In genomic region chr2:43594875-43595274, GRCh38 we compare ENCODE assay signal across 8 cellular contexts. TPM values are rescaled to one million over a fixed set of nuclear protein-coding genes. Genes with fewer than 3 reads are reported as not detected.
DNase-seq lines count a peak whose midpoint lies in the region; ATAC-seq, FAIRE-seq and TF ChIP-seq lines count a peak whose summit lies in the region.

No MANE protein-coding gene starts in this region.

- no peak for TF ChIP-seq CTCF in H9 (conservative IDR thresholded peaks at IDR 0.05)
- TF ChIP-seq CTCF in VCaP (conservative IDR thresholded peaks at IDR 0.05), result no peak
- TF ChIP-seq CTCF in gastroesophageal sphincter (IDR thresholded peaks at IDR 0.05), result no peak
- no peak for TF ChIP-seq CTCF in pancreas (IDR thresholded peaks at IDR 0.05)
- TF ChIP-seq CTCF in adrenal gland (IDR thresholded peaks at IDR 0.05), result no peak

- peaks cover 11% of the 10 kb centered on the region for H3K27me3 Mint-ChIP-seq in H9 (ENCODE audit: low read depth)

- DNase-seq in H9 (no peak), pancreas (no peak), adrenal gland (no peak)
- no peak for DNase-seq in activated CD8-positive, alpha-beta memory T cell treated with anti-CD3 and anti-CD28 coated beads, Interleukin-2, amount 50 U/mL, for 4 hours

- no peak overlapping the region for H2BK12ac ChIP-seq in H9 (ENCODE audit: insufficient read length, low read depth, low read length)

- H2BK5ac ChIP-seq in H9 (ENCODE audit: insufficient read length, low read length), result no peak overlapping the region

- ATAC-seq in gastroesophageal sphincter (no peak), pancreas (no peak), HG03565 (IDR thresholded peaks at IDR 0.05; ENCODE audit: unreplicated experiment) (no peak)

- H2BK15ac ChIP-seq in H9 (ENCODE audit: low read depth, low read length), result no peak overlapping the region

- H2BK120ac ChIP-seq in H9 (ENCODE audit: low read depth, low read length, poor library complexity, severe bottlenecking), result no peak overlapping the region

- intact Hi-C loops in pancreas (cut with DNase I), result no loop called here
- intact Hi-C loops in adrenal gland (cut with DNase I), result no loop called here

- no peak overlapping the region for H3K23ac ChIP-seq in H9 (ENCODE audit: insufficient read length, low read depth, low read length)

- peaks cover 10 to 13% of the 10 kb centered on the region in 2 experiments for H3K4me1 Mint-ChIP-seq in H9

- H4K8ac ChIP-seq in H9 (replicated peaks; ENCODE audit: insufficient read length, low read depth, low read length), result no peak overlapping the region

- H3K4me1 ChIP-seq in H9 (ENCODE audit: insufficient read depth, low read length) (no peaks in the 10 kb centered on the region), gastroesophageal sphincter (peaks cover 4 to 31% (median 7%) of the 10 kb centered on the region in 3 donors), skeletal muscle tissue (ENCODE audit: control insufficient read depth in 3 of 3, insufficient read depth in 3 of 3, low read length in 3 of 3) (peaks cover 6 to 17% (median 14%) of the 10 kb centered on the region in 3 donors), pancreas (peaks cover 0 to 5% (median 4%) of the 10 kb centered on the region in 3 donors), adrenal gland (replicated peaks in 1 of 2) (peaks cover 7 to 9% of the 10 kb centered on the region in 2 donors)

- no peak overlapping the region for H4K5ac ChIP-seq in H9 (ENCODE audit: insufficient read length, low read depth, low read length)

- H3K9me3 ChIP-seq in H9 (ENCODE audit: control insufficient read depth, low read depth, low read length) (no peaks in the 10 kb centered on the region), gastroesophageal sphincter (no peaks in the 10 kb centered on the region), skeletal muscle tissue (ENCODE audit: control insufficient read depth in 3 of 3, low read length in 3 of 3) (no peaks in the 10 kb centered on the region), pancreas (no peaks in the 10 kb centered on the region), adrenal gland (replicated peaks in 1 of 3) (no peaks in the 10 kb centered on the region)

- peaks cover 9% of the 10 kb centered on the region for H3K23me2 ChIP-seq in H9 (ENCODE audit: insufficient read length, low read depth, low read length, poor library complexity, severe bottlenecking)

- H2BK20ac ChIP-seq in H9 (ENCODE audit: low read depth, low read length, poor library complexity, severe bottlenecking), result no peak overlapping the region

- no peaks in the 10 kb centered on the region for H3K79me1 ChIP-seq in H9 (ENCODE audit: insufficient read depth, low read depth, low read length, poor library complexity, severe bottlenecking)

- H3K9ac ChIP-seq in H9 (ENCODE audit: extremely low read depth, insufficient read length, low read length), result peak overlapping the region; percentile 11
- H3K9ac ChIP-seq in skeletal muscle tissue (ENCODE audit: low read depth in 1 of 3, low read length in 3 of 3), result peak overlapping the region; percentile 89 to 93 (median 89)

- no peak overlapping the region for H2AK5ac ChIP-seq in H9 (ENCODE audit: insufficient read length, low read length)

- H3K4me3 Mint-ChIP-seq in H9, result peak overlapping the region; percentile 97

- no peak overlapping the region for H4K91ac ChIP-seq in H9 (ENCODE audit: insufficient read length, low read depth, low read length)

- H2AFZ ChIP-seq in H9 (ENCODE audit: low read length), result no peak overlapping the region

- whole genome bisulfite sequencing in H9 (ENCODE audit: extremely low coverage, insufficient read length, low lambda C conversion rate), result 100% methylated on average over 2 of the region's 3 CpGs
- WGBS in gastroesophageal sphincter (ENCODE audit: low coverage in 1 of 2), 2 donors, result 67 to 92% methylated on average over 1 to 3 of the region's 3 CpGs
- 73 to 81% methylated on average over 3 of the region's 3 CpGs for WGBS in pancreas, 2 donors
- WGBS in adrenal gland, 4 donors, result 83 to 93% (median 89%) methylated on average over 3 of the region's 3 CpGs

- H4K20me1 ChIP-seq in H9 (ENCODE audit: control insufficient read depth, insufficient read depth, insufficient read length), result no peaks in the 10 kb centered on the region

- H3K36me3 ChIP-seq in gastroesophageal sphincter (peaks cover 0 to 25% of the 10 kb centered on the region in 2 donors), skeletal muscle tissue (ENCODE audit: control insufficient read depth in 3 of 3, insufficient read depth in 3 of 3, low read length in 3 of 3) (peaks cover 0 to 10% (median 10%) of the 10 kb centered on the region in 3 donors), pancreas (peaks cover 0 to 13% (median 2%) of the 10 kb centered on the region in 3 donors), adrenal gland (replicated peaks in 1 of 2) (peaks cover 0 to 12% of the 10 kb centered on the region in 2 donors)

- TF ChIP-seq EP300 in gastroesophageal sphincter (IDR thresholded peaks at IDR 0.05), result no peak

- no peak overlapping the region for H3K14ac ChIP-seq in H9 (ENCODE audit: insufficient read depth, low read length)

- H3K4me3 ChIP-seq in gastroesophageal sphincter (peak overlapping the region; percentile 58 to 72), skeletal muscle tissue (ENCODE audit: low read length in 3 of 3) (peak overlapping the region; percentile 93 to 99 (median 96)), pancreas (peak overlapping the region in 2 of 4 donors; percentile 63 to 69), adrenal gland (peak overlapping the region in 2 of 4 donors; percentile 71 to 87)

- H3K56ac ChIP-seq in H9 (ENCODE audit: insufficient read length, low read depth, low read length), result no peak overlapping the region

- no peaks in the 10 kb centered on the region for H3K9me3 Mint-ChIP-seq in H9

- H3K79me2 ChIP-seq in H9 (ENCODE audit: insufficient read depth, low read length), result peaks cover 3% of the 10 kb centered on the region; the same call in 1 of the 2 replicates

- H3K4ac ChIP-seq in H9 (ENCODE audit: low read depth, low read length), result no peak overlapping the region

- peaks cover 0 to 7% (median 3%) of the 10 kb centered on the region in 3 experiments; a peak in 3 of 7 replicates for H3K36me3 Mint-ChIP-seq in H9 (ENCODE audit: insufficient read depth in 1 of 3, low read depth in 3 of 3)

- H3K27ac Mint-ChIP-seq in H9, result peak overlapping the region in 1 of 3 experiments; percentile 30; a peak in 1 of 7 replicates

- H3K18ac ChIP-seq in H9 (ENCODE audit: insufficient read length, low read depth, low read length), result no peak overlapping the region

- no peaks in the 10 kb centered on the region for H3K27me3 ChIP-seq in H9 (ENCODE audit: insufficient read depth, low read length)
- no peaks in the 10 kb centered on the region for H3K27me3 ChIP-seq in gastroesophageal sphincter
- H3K27me3 ChIP-seq in skeletal muscle tissue (ENCODE audit: control insufficient read depth in 3 of 3, insufficient read depth in 3 of 3, low read length in 3 of 3), result no peaks in the 10 kb centered on the region
- no peaks in the 10 kb centered on the region for H3K27me3 ChIP-seq in pancreas
- H3K27me3 ChIP-seq in adrenal gland, result no peaks in the 10 kb centered on the region

- H3K27ac ChIP-seq in H9 (ENCODE audit: insufficient read length, low read depth, low read length) (no peak overlapping the region), VCaP (peak overlapping the region; percentile 84), gastroesophageal sphincter (peak overlapping the region in 1 of 4 donors; percentile 94), skeletal muscle tissue (ENCODE audit: low read depth, low read length) (peak overlapping the region; percentile 93), pancreas (no peak overlapping the region), adrenal gland (no peak overlapping the region)

- peak overlapping the region; percentile 95 for H3K4me2 ChIP-seq in H9 (ENCODE audit: insufficient read depth, insufficient read length, low read length)

- FAIRE-seq in pancreas (lab: Jason Lieb, UNC), result no peak

- TF ChIP-seq POLR2A in gastroesophageal sphincter (IDR thresholded peaks at IDR 0.05), result no peak
- TF ChIP-seq POLR2A in adrenal gland (IDR thresholded peaks at IDR 0.05), result no peak

- H3T11ph ChIP-seq in H9 (ENCODE audit: low read length), result no peak overlapping the region

RNA-seq across cellular contexts. Expression of gene THADA, which starts 1.0 kb away (rescaled TPM):
- 20.0 and 20.1 TPM in 2 replicates for total RNA-seq in H9 (2021)
- 10 to 100 TPM; 19.7 to 34.4 (median 22.3) TPM for total RNA-seq in gastroesophageal sphincter
- 50.6 TPM for total RNA-seq in skeletal muscle tissue
- 10 to 100 TPM; 15.9 to 25.1 (median 19.1) TPM for total RNA-seq in pancreas
- 10 to 100 TPM in 1 of 2 donors, 1 to 10 TPM in 1; 9.4 to 13.3 TPM for polyA plus RNA-seq in pancreas
- total RNA-seq in adrenal gland, result 10 to 100 TPM; 17.8 to 38.4 (median 26.8) TPM
- 10 to 100 TPM; 14.1 to 22.3 (median 18.0) TPM for polyA plus RNA-seq in adrenal gland

RNA-seq across cellular contexts. Expression of gene PLEKHH2, which starts 42.2 kb away (rescaled TPM):
- total RNA-seq in H9 (2021) (2.5 and 3.1 TPM in 2 replicates), gastroesophageal sphincter (10 to 100 TPM; 18.9 to 37.4 (median 25.1) TPM), skeletal muscle tissue (16.2 TPM), pancreas (1 to 10 TPM; 1.6 to 5.3 (median 3.6) TPM), adrenal gland (10 to 100 TPM in 1 of 8 donors, 1 to 10 TPM in 7; 1.9 to 18.3 (median 5.8) TPM)
- polyA plus RNA-seq in pancreas (1 to 10 TPM; 2.7 to 3.2 TPM), adrenal gland (1 to 10 TPM; 3.0 to 7.6 (median 5.5) TPM)

Comparison
In these comparisons a context has a peak if more than half of its experiments do, and no peak if none do; other contexts are left out.
1. H3K27ac ChIP-seq: peak in VCaP (single experiment) and skeletal muscle tissue (single experiment); none in H9 (single experiment), pancreas (0 of 4) and adrenal gland (0 of 5).